ENCODE assay signal across 9 cellular contexts in the genomic region with DNA sequence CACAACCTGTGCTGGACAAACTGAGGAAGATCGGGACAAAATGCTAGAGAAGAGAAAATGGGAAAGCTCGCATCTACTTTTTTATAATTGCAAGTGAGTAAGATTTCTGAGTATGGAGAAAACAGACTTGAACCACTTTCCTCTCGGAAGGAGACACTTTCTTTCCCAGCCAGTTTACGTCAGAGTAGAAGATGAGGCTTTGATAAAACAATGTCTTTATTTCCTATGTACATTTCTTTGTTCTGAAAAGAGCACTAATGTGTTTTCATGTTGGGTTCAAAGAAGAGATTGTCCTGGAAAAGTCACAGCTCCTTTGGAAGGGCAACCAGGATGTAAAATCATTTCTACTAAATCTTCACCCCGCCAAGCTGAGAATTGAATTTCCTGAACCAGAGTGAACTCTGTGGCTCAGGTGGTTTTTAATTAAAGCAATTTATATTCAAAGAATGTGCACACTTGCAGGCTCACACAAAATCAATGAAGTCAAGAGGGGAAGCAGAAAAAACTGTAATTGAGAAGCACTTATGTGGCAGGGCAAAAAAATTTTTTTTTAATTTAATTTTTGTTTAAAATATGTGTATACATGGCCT.
"Had no signal": no experiment of that assay in that cellular context is flagged by ENCODE, and none has a peak within 500 bp of the region (broad histone marks: within the 10 kb centered on the region; RNA-seq: fewer than 3 reads in every experiment).

No MANE protein-coding gene starts in this region.

- H3K27me3 ChIP-seq: hepatocyte, spleen had no signal

- H3K9me3 ChIP-seq: spleen had no signal

- H3K36me3 ChIP-seq: spleen had no signal

- H3K4me3 ChIP-seq: hepatocyte, spleen had no signal

- DNase-seq: activated CD4-positive, alpha-beta memory T cell treated with anti-CD3 and anti-CD28 coated beads for 36 hours; activated CD4-positive, alpha-beta T cell treated with anti-CD3 and anti-CD28 coated beads for 1 hour; activated effector memory CD4-positive, alpha-beta T cell treated with anti-CD3 and anti-CD28 coated beads, Interleukin-2, amount 50 U/mL, for 16 hours; activated T-cell treated with anti-CD3 and anti-CD28 coated beads, Interleukin-2, amount 50 U/mL, for 4 hours; naive thymus-derived CD4-positive, alpha-beta T cell; spleen; stimulated activated CD4-positive, alpha-beta T cell treated with anti-CD3 and anti-CD28 coated beads, Interleukin-1b, Interleukin-23, amount 100 ng/mL, for 48 hours; T-helper 9 cell had no signal

- H3K27ac ChIP-seq: hepatocyte, spleen had no signal
